Comparison of ENCODE assay signal across 11 cellular contexts in genomic region chr12:11861155-11861863, GRCh38.
A peak's percentile ranks its signal among the peaks of the same experiment; 100 is the strongest.
DNase-seq lines count a peak whose midpoint lies in the region; ATAC-seq and TF ChIP-seq lines count a peak whose summit lies in the region.
"Had no signal": no experiment of that assay in that cellular context is flagged by ENCODE, and none has a peak within 500 bp of the region (broad histone marks: within the 10 kb centered on the region; RNA-seq: fewer than 3 reads in every experiment).

No MANE protein-coding gene starts in this region.

- H3K27me3 Mint-ChIP-seq in CD4-positive, alpha-beta T cell = no peaks in the 10 kb centered on the region

- POLR2A ChIA-PET in CD4-positive, alpha-beta T cell (lab: Charles Lee) = no interaction called here

- peaks cover 9% of the 10 kb centered on the region for H3K9me3 Mint-ChIP-seq in CD4-positive, alpha-beta T cell

- peaks cover 7% of the 10 kb centered on the region for H3K9me3 ChIP-seq in CD4-positive, alpha-beta T cell (ENCODE audit: control insufficient read depth, low read length)
- H3K9me3 ChIP-seq in heart right ventricle (peaks cover 0 to 12% (median 6%) of the 10 kb centered on the region in 11 donors), gastrocnemius medialis (peaks cover 0 to 2% (median 0%) of the 10 kb centered on the region in 3 donors)
- H3K9me3 ChIP-seq: Peyer's patch had no signal

- CTCF ChIA-PET in CD4-positive, alpha-beta T cell (lab: Charles Lee) = no interaction called here

- H3K36me3 Mint-ChIP-seq in CD4-positive, alpha-beta T cell (ENCODE audit: low read depth) = peaks cover 94% of the 10 kb centered on the region

- H3K4me1 Mint-ChIP-seq in CD4-positive, alpha-beta T cell (ENCODE audit: low read depth) = peaks cover 4% of the 10 kb centered on the region

- in situ Hi-C loops in SK-MEL-5 (cut with HindIII; ENCODE audit: low pct_unique_long_range_greater_than_20kb, low sequenced_read_pairs) = no loop called here
- in situ Hi-C loops in gastrocnemius medialis (cut with MboI; ENCODE audit: low sequenced_read_pairs in 4 of 4) = loop anchor here in 1 of 4 donors (10.0 kb wide), 1 partner anchor 207 kb away; no protein-coding TSS in a partner anchor

- H3K27me3 ChIP-seq in CD4-positive, alpha-beta T cell (ENCODE audit: control insufficient read depth, insufficient read depth, low read length) = no peaks in the 10 kb centered on the region
- H3K27me3 ChIP-seq in heart right ventricle (no peaks in the 10 kb centered on the region), gastrocnemius medialis (no peaks in the 10 kb centered on the region)
- H3K27me3 ChIP-seq: Peyer's patch had no signal

- no peak overlapping the region for H3K27ac ChIP-seq in CD4-positive, alpha-beta T cell (ENCODE audit: low read depth, low read length)
- peak overlapping the region in 9 of 10 donors; percentile 82 to 97 (median 87) for H3K27ac ChIP-seq in heart right ventricle
- H3K27ac ChIP-seq in gastrocnemius medialis = peak overlapping the region in 3 of 4 donors; percentile 63 to 81 (median 77)

- intact Hi-C loops in CD4-positive, alpha-beta T cell (cut with DNase I, micrococcal nuclease) = no loop called here
- intact Hi-C loops in heart right ventricle (cut with DNase I) = loop anchor here in 7 of 10 donors (5.0 to 10.0 kb wide), 6 partner anchors 34 to 209 kb away; no protein-coding TSS in a partner anchor
- intact Hi-C loops in gastrocnemius medialis (cut with DNase I; ENCODE audit: low total_unique reads) = no loop called here

- TF ChIP-seq CTCF in CD4-positive, alpha-beta T cell (IDR thresholded peaks at IDR 0.05) = no peak
- TF ChIP-seq CTCF in heart right ventricle (IDR thresholded peaks at IDR 0.05) (no peak), gastrocnemius medialis (IDR thresholded peaks at IDR 0.05 in 4 of 5, conservative IDR thresholded peaks at IDR 0.05 in 1 of 5) (no peak)

- WGBS in heart right ventricle, 2 donors = 39 to 40% methylated on average over 5 of the region's 5 CpGs

- H3K4me3 ChIP-seq in heart right ventricle (no peak overlapping the region), gastrocnemius medialis (no peak overlapping the region)
- H3K4me3 ChIP-seq: lung, Peyer's patch had no signal

- no peak overlapping the region for H3K4me3 Mint-ChIP-seq in CD4-positive, alpha-beta T cell

- peaks cover 19 to 62% (median 53%) of the 10 kb centered on the region in 9 donors for H3K4me1 ChIP-seq in heart right ventricle
- H3K4me1 ChIP-seq in gastrocnemius medialis = peaks cover 26 to 37% of the 10 kb centered on the region in 2 donors

- H3K27ac Mint-ChIP-seq in CD4-positive, alpha-beta T cell = peak overlapping the region; percentile 24

- no peak for DNase-seq in CD4-positive, alpha-beta T cell
- DNase-seq in SK-MEL-5 (ENCODE audit: low read depth, low spot score) (peak; percentile 34), heart right ventricle (no peak), gastrocnemius medialis (no peak), pons (ENCODE audit: low spot score) (no peak), NCI-H1930 (lab: John Stamatoyannopoulos, UW) (no peak), GOT3 (lab: John Stamatoyannopoulos, UW) (no peak)
- DNase-seq: NCI-H2171, Peyer's patch had no signal

- no peak for ATAC-seq in CD4-positive, alpha-beta T cell (ENCODE audit: poor library complexity)
- ATAC-seq in heart right ventricle (peak in 2 of 8 donors; percentile 53 to 60), gastrocnemius medialis (no peak), GM21723 (IDR thresholded peaks at IDR 0.05; ENCODE audit: unreplicated experiment) (no peak)

- H3K36me3 ChIP-seq in heart right ventricle (peaks cover 0 to 58% (median 3%) of the 10 kb centered on the region in 9 donors), gastrocnemius medialis (no peaks in the 10 kb centered on the region)

- TF ChIP-seq POLR2A in gastrocnemius medialis (IDR thresholded peaks at IDR 0.05) = no peak

Comparison
In these comparisons a context has a peak if more than half of its experiments do, and no peak if none do; other contexts are left out.
1. intact Hi-C loops: an anchor here in heart right ventricle (5.0 to 10.0 kb wide); none called in CD4-positive, alpha-beta T cell and gastrocnemius medialis.